ENCODE assay signal across 23 cellular contexts in the genomic region with DNA sequence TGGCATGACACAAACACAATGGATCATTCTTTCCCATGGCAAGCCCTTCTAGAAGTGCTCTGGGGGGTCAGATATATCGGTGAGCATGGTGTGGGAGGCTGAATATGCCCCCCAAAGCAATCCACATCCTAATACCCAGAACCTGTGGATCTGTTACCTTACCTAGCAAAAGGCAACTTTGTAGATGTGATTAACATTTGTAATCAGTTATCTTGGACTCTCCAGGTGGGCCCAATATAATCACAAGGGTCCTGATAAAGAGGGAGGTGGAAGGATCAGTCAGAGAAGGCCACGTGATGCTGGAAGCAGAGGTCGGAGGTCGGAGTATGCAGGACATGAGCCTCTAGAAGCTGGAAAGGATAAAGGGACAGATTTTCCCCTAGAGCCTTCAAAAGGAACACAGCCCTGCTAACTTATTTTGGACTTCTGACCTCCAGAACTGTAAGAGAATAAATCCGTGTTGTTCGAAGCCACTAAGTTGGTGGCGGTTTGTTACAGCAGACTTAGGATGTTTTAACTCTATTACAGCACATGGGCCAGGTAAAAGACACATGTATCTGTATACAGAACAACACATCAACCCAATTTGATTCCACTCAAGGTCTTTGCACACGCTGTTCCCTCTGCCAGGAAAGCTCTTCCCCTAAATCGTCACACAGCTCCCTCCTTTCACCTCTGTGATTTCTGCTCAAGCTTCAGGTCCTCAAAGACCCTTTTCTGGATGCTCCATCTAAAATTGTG.
"Had no signal": no experiment of that assay in that cellular context is flagged by ENCODE, and none has a peak within 500 bp of the region (broad histone marks: within the 10 kb centered on the region; RNA-seq: fewer than 3 reads in every experiment).

No MANE protein-coding gene starts in this region.

- FAIRE-seq: keratinocyte had no signal

- H3K9me3 ChIP-seq: gastroesophageal sphincter, lower lobe of right lung, vagina had no signal

- DNase-seq: activated CD4-positive, alpha-beta T cell treated with anti-CD3 and anti-CD28 coated beads for 1 hour; activated CD4-positive, alpha-beta T cell treated with anti-CD3 and anti-CD28 coated beads, Interleukin-2, amount 50 U/mL, for 1 hour; activated CD8-positive, alpha-beta T cell treated with anti-CD3 and anti-CD28 coated beads, Interleukin-2, amount 10 ng/mL, durations not matched to agents 7 days and 5 days; aorta; brain microvascular endothelial cell; central memory CD4-positive, alpha-beta T cell; head of caudate nucleus; lower lobe of right lung; midbrain; natural killer cell; right cardiac atrium; stimulated activated CD4-positive, alpha-beta T cell treated with anti-CD3 and anti-CD28 coated beads, Interleukin-2, amount 100 ng/mL, for 24 hours; stimulated activated naive B cell treated with anti-CD40 and anti-IgM and Interleukin-4, amounts not matched to agents 10 μg/mL and 1 μg/mL and 100 μg/mL, for 72 hours; T-cell; WERI-Rb-1 had no signal

- H2AFZ ChIP-seq: parathyroid adenoma had no signal

- H3K27me3 ChIP-seq: brain microvascular endothelial cell, vagina had no signal

- H3K4me3 ChIP-seq: gastroesophageal sphincter, lower lobe of right lung, skin epidermis, vagina had no signal

- H3K36me3 ChIP-seq: brain microvascular endothelial cell, gastroesophageal sphincter, lower lobe of right lung, vagina, WERI-Rb-1 had no signal

- H3K4me1 ChIP-seq: lower lobe of right lung, parathyroid adenoma, vagina had no signal

- H3K9ac ChIP-seq: parathyroid adenoma had no signal

- ATAC-seq: activated CD8-positive, alpha-beta T cell treated with anti-CD3 and anti-CD28 coated beads, Interleukin-2, amount 10 ng/mL, durations not matched to agents 7 days and 5 days; activated naive CD4-positive, alpha-beta T cell treated with anti-CD3 and anti-CD28 coated beads, Interleukin-2, amount 50 U/mL, for 72 hours; gastroesophageal sphincter; left lobe of liver; lower lobe of right lung; natural killer cell; right cardiac atrium; stimulated activated naive B cell treated with anti-CD40 and anti-IgM and Interleukin-4, amounts not matched to agents 10 μg/mL and 1 μg/mL and 100 μg/mL, for 72 hours; T-cell had no signal

- H3K27ac ChIP-seq: brain microvascular endothelial cell, epithelial cell of prostate, lower lobe of right lung, parathyroid adenoma, skin epidermis, vagina, WERI-Rb-1 had no signal

- H3K79me2 ChIP-seq: parathyroid adenoma had no signal
